ENCODE assay signal across 12 cellular contexts in the genomic region with DNA sequence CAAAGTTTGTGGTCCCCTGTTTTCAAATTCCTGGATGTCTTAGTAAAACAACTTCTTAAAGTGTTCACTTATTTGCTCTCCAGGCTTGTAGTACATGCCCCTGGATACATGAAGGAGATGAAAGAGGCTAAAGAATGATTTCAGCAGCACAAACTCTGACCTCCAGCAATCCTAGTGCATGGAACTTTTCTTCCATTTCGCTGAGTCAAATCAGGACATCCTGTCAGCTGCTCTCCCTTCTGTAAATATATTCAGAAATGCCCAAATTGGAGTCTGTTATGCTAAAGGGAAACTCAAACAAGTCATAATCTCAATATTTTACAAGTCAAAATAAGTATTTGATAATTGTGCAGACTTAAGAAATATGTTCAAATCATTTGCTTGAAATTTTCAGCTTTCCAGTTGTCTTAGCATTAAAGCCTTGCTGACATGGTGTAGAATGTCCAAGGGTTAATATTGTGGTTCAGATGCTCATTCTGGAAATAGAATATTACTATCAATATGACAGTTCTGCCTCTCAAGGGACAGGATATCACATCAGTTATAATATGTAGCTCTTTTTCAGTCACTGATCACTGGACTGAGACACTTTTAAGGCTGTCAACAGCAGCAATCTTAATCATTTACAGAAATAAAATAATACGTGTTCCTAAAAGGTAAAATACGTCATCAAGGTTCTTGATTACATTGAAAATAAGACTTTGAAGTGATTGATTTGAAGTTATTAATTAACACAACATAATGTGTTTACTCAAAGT.
DNase-seq lines count a peak whose midpoint lies in the region; ATAC-seq and TF ChIP-seq lines count a peak whose summit lies in the region.
"Had no signal": no experiment of that assay in that cellular context is flagged by ENCODE, and none has a peak within 500 bp of the region (broad histone marks: within the 10 kb centered on the region; RNA-seq: fewer than 3 reads in every experiment).

No MANE protein-coding gene starts in this region.

- intact Hi-C loops in left cardiac atrium (cut with DNase I), result no loop called here

- ATAC-seq in GM19397 (IDR thresholded peaks at IDR 0.05; ENCODE audit: unreplicated experiment), result peak; percentile 68
- ATAC-seq in HG02885 (IDR thresholded peaks at IDR 0.05; ENCODE audit: poor library complexity, unreplicated experiment), result peak; percentile 65
- ATAC-seq in left cardiac atrium, result no peak

- peaks cover 25% of the 10 kb centered on the region for H3K9me3 ChIP-seq in BLaER1
- H3K9me3 ChIP-seq in osteoblast (ENCODE audit: low read depth, low read length), result no peaks in the 10 kb centered on the region
- H3K9me3 ChIP-seq: upper lobe of left lung had no signal

- peak overlapping the region; percentile 75 for H3K9ac ChIP-seq in BLaER1

- H3K4me2 ChIP-seq in BLaER1 (peak overlapping the region; percentile 92), osteoblast (ENCODE audit: insufficient read depth, low read length) (no peak overlapping the region)

- H3K27me3 ChIP-seq in BLaER1 (no peaks in the 10 kb centered on the region), osteoblast (ENCODE audit: insufficient read depth, low read length) (no peaks in the 10 kb centered on the region)
- H3K27me3 ChIP-seq: upper lobe of left lung had no signal

- H3K4me3 ChIP-seq in BLaER1 (peak overlapping the region; percentile 49; the same call in 1 of the 2 replicates), osteoblast (ENCODE audit: insufficient read depth, low read length) (no peak overlapping the region)
- H3K4me3 ChIP-seq: upper lobe of left lung had no signal

- DNase-seq in LHCN-M2 (ENCODE audit: low read depth), result peak; percentile 36
- DNase-seq in osteoblast (ENCODE audit: insufficient read length, low spot score, missing footprints), result no peak
- no peak for DNase-seq in GM19238 (ENCODE audit: insufficient read length, low spot score)
- no peak for DNase-seq in medulla oblongata (ENCODE audit: extremely low spot score)
- no peak for DNase-seq in left cardiac atrium
- DNase-seq: activated gamma-delta T cell treated with Interleukin-2 at 50 U/mL for 16 hours, NCI-H1694, upper lobe of left lung had no signal

- H4K20me1 ChIP-seq in BLaER1 (no peaks in the 10 kb centered on the region), osteoblast (ENCODE audit: insufficient read depth, low read length) (no peaks in the 10 kb centered on the region)

- peaks cover 54% of the 10 kb centered on the region for H3K4me1 ChIP-seq in BLaER1
- H3K4me1 ChIP-seq in osteoblast (ENCODE audit: insufficient read depth, low read length), result no peaks in the 10 kb centered on the region
- H3K4me1 ChIP-seq: upper lobe of left lung had no signal

- no peak for TF ChIP-seq CTCF in osteoblast (IDR thresholded peaks at IDR 0.05; ENCODE audit: extremely low read depth, low read depth, low read length)

- no peak overlapping the region for H2AFZ ChIP-seq in osteoblast (ENCODE audit: low read length)

- no peaks in the 10 kb centered on the region for H3K79me2 ChIP-seq in osteoblast (ENCODE audit: insufficient read depth, low read length)

- H3K27ac ChIP-seq in BLaER1 (peak overlapping the region; percentile 93), osteoblast (ENCODE audit: low read depth, low read length) (no peak overlapping the region)
- H3K27ac ChIP-seq: RWPE1, upper lobe of left lung had no signal

- peaks cover 3% of the 10 kb centered on the region; the same call in 1 of the 2 replicates for H3K36me3 ChIP-seq in BLaER1
- H3K36me3 ChIP-seq in osteoblast (ENCODE audit: insufficient read depth, low read length), result no peaks in the 10 kb centered on the region
- H3K36me3 ChIP-seq: upper lobe of left lung had no signal

Comparison
In these comparisons a context has a peak if more than half of its experiments do, and no peak if none do; other contexts are left out.
1. ATAC-seq: peak in GM19397 (single experiment) and HG02885 (single experiment); none in left cardiac atrium (0 of 2).